Comparison of ENCODE assay signal across 17 cellular contexts in the genomic region with DNA sequence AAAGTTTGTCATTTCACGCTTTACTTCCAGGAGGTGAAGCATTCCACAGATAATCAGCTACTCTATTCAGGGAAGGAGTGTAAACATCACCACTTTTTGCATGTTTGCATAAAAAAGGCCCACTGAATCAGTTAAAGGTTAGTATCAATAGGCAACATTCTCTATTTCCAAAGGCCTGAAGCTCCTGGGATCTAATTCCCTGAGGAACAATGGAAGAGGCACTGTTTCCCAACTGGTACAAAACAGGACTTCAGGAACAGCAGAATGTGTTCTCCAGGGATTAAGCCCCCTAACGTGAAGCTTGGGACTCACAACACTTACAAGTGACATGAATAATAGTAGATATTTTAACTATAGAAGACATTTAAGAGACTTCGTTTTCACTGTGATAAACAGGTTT. TPM values are rescaled to one million over a fixed set of nuclear protein-coding genes. Genes with fewer than 3 reads are reported as not detected.
DNase-seq lines count a peak whose midpoint lies in the region.
"Had no signal": no experiment of that assay in that cellular context is flagged by ENCODE, and none has a peak within 500 bp of the region (broad histone marks: within the 10 kb centered on the region; RNA-seq: fewer than 3 reads in every experiment).

No MANE protein-coding gene starts in this region.

- H3K36me3 ChIP-seq in HAP-1 (replicated peaks) (no peaks in the 10 kb centered on the region), MG63 (no peaks in the 10 kb centered on the region)
- H3K36me3 ChIP-seq: BLaER1 treated with 17β-estradiol and CSF1 and Interleukin-3, amounts not matched to agents 10 nM and 100 nM; heart left ventricle; thyroid gland had no signal

- DNase-seq in NCI-H526 (lab: John Stamatoyannopoulos, UW) (peak; percentile 15 to 19), NCI-H526 treated with DMSO at 0.1 percent for 48 hours (lab: John Stamatoyannopoulos, UW) (no peak), HAP-1 (ENCODE audit: low spot score in 2 of 2) (peak; percentile 76 to 99), iPS-NIHi7 (ENCODE audit: extremely low spot score) (peak; percentile 30), mucosa of gallbladder (ENCODE audit: low spot score) (no peak), GF-D8 (lab: John Stamatoyannopoulos, UW) (no peak), MG63 (no peak)
- no peak for DNase-seq in activated T-helper 1 cell treated with anti-CD3 and anti-CD28 coated beads, Interleukin-12 subunit alpha, Interleukin-12 subunit beta, Interleukin-2, Interleukin-4 antibody, amounts not matched to agents 30 ng/mL and 10 ng/mL and 1 ng/mL, durations not matched to agents 14 hours and 24 hours and 36 hours (ENCODE audit: low spot score)
- DNase-seq: activated gamma-delta T cell, DMS 273 treated with DMSO at 0.1 percent for 48 hours, heart left ventricle, NCI-H1105 treated with DMSO at 0.1 percent for 48 hours, SW 1271, thyroid gland had no signal

- H3K36me3 Mint-ChIP-seq in activated T-helper 1 cell treated with anti-CD3 and anti-CD28 coated beads, Interleukin-12 subunit alpha, Interleukin-12 subunit beta, Interleukin-2, Interleukin-4 antibody, amounts not matched to agents 30 ng/mL and 10 ng/mL and 1 ng/mL, durations not matched to agents 14 hours and 24 hours and 36 hours (ENCODE audit: low read depth) = peaks cover 57% of the 10 kb centered on the region
- H3K36me3 Mint-ChIP-seq: mesothelial cell of epicardium had no signal

- H3K4me1 Mint-ChIP-seq in activated T-helper 1 cell treated with anti-CD3 and anti-CD28 coated beads, Interleukin-12 subunit alpha, Interleukin-12 subunit beta, Interleukin-2, Interleukin-4 antibody, amounts not matched to agents 30 ng/mL and 10 ng/mL and 1 ng/mL, durations not matched to agents 14 hours and 24 hours and 36 hours (ENCODE audit: low read depth) = peaks cover 85% of the 10 kb centered on the region

- no peak overlapping the region for H3K27ac Mint-ChIP-seq in activated T-helper 1 cell treated with anti-CD3 and anti-CD28 coated beads, Interleukin-12 subunit alpha, Interleukin-12 subunit beta, Interleukin-2, Interleukin-4 antibody, amounts not matched to agents 30 ng/mL and 10 ng/mL and 1 ng/mL, durations not matched to agents 14 hours and 24 hours and 36 hours
- H3K27ac Mint-ChIP-seq: mesothelial cell of epicardium had no signal

- H3K27me3 ChIP-seq in HAP-1 (ENCODE audit: low read depth) = no peaks in the 10 kb centered on the region
- H3K27me3 ChIP-seq in MG63 = no peaks in the 10 kb centered on the region
- H3K27me3 ChIP-seq: BLaER1 treated with 17β-estradiol and CSF1 and Interleukin-3, amounts not matched to agents 10 nM and 100 nM; heart left ventricle; thyroid gland had no signal

- no peak overlapping the region for H3K4me3 ChIP-seq in HAP-1
- H3K4me3 ChIP-seq in MG63 = no peak overlapping the region
- H3K4me3 ChIP-seq: BLaER1 treated with 17β-estradiol and CSF1 and Interleukin-3, amounts not matched to agents 10 nM and 100 nM; heart left ventricle; thyroid gland had no signal

- no peaks in the 10 kb centered on the region for H3K9me3 Mint-ChIP-seq in activated T-helper 1 cell treated with anti-CD3 and anti-CD28 coated beads, Interleukin-12 subunit alpha, Interleukin-12 subunit beta, Interleukin-2, Interleukin-4 antibody, amounts not matched to agents 30 ng/mL and 10 ng/mL and 1 ng/mL, durations not matched to agents 14 hours and 24 hours and 36 hours
- H3K9me3 Mint-ChIP-seq: mesothelial cell of epicardium had no signal

- H3K4me3 Mint-ChIP-seq in activated T-helper 1 cell treated with anti-CD3 and anti-CD28 coated beads, Interleukin-12 subunit alpha, Interleukin-12 subunit beta, Interleukin-2, Interleukin-4 antibody, amounts not matched to agents 30 ng/mL and 10 ng/mL and 1 ng/mL, durations not matched to agents 14 hours and 24 hours and 36 hours = peak overlapping the region; percentile 93
- H3K4me3 Mint-ChIP-seq: mesothelial cell of epicardium had no signal

- intact Hi-C loops in activated T-helper 1 cell treated with anti-CD3 and anti-CD28 coated beads, Interleukin-12 subunit alpha, Interleukin-12 subunit beta, Interleukin-2, Interleukin-4 antibody, amounts not matched to agents 30 ng/mL and 10 ng/mL and 1 ng/mL, durations not matched to agents 14 hours and 24 hours and 36 hours (cut with micrococcal nuclease) = loop anchor here (10.0 kb wide), 3 partner anchors 412 to 632 kb away; no protein-coding TSS in a partner anchor

- in situ Hi-C loops in HAP-1 (cut with MboI; ENCODE audit: low sequenced_read_pairs) = loop anchor here (10.0 to 25.0 kb wide), 2 partner anchors 390 to 638 kb away; no protein-coding TSS in a partner anchor

- H3K4me1 ChIP-seq in HAP-1 = peaks cover 58% of the 10 kb centered on the region

- no peaks in the 10 kb centered on the region for H3K27me3 Mint-ChIP-seq in activated T-helper 1 cell treated with anti-CD3 and anti-CD28 coated beads, Interleukin-12 subunit alpha, Interleukin-12 subunit beta, Interleukin-2, Interleukin-4 antibody, amounts not matched to agents 30 ng/mL and 10 ng/mL and 1 ng/mL, durations not matched to agents 14 hours and 24 hours and 36 hours (ENCODE audit: insufficient read depth)

- H3K9me3 ChIP-seq in HAP-1 (no peaks in the 10 kb centered on the region), MG63 (no peaks in the 10 kb centered on the region)
- H3K9me3 ChIP-seq: BLaER1 treated with 17β-estradiol and CSF1 and Interleukin-3, amounts not matched to agents 10 nM and 100 nM; heart left ventricle; thyroid gland had no signal

RNA-seq across cellular contexts. Expression of a gene that starts 6.1 kb away (rescaled TPM):
- total RNA-seq in activated T-helper 1 cell treated with anti-CD3 and anti-CD28 coated beads, Interleukin-12 subunit alpha, Interleukin-12 subunit beta, Interleukin-2, Interleukin-4 antibody, amounts not matched to agents 30 ng/mL and 10 ng/mL and 1 ng/mL, durations not matched to agents 14 hours and 24 hours and 36 hours = 57.3 and 61.5 TPM in 2 replicates
- 0.81 TPM for total RNA-seq in mucosa of gallbladder
- total RNA-seq in MG63 (2014; rRNA removed; shearing (Covaris generic); ENCODE audit: low replicate concordance) = not detected in 2 replicates
- total RNA-seq: A172 had no signal

Comparison
In these comparisons a context has a peak if more than half of its experiments do, and no peak if none do; other contexts are left out.
1. DNase-seq: peak in NCI-H526 (2 of 2), HAP-1 (2 of 2) and iPS-NIHi7 (single experiment); none in NCI-H526 treated with DMSO at 0.1 percent for 48 hours (single experiment), activated T-helper 1 cell treated with anti-CD3 and anti-CD28 coated beads, Interleukin-12 subunit alpha, Interleukin-12 subunit beta, Interleukin-2, Interleukin-4 antibody, amounts not matched to agents 30 ng/mL and 10 ng/mL and 1 ng/mL, durations not matched to agents 14 hours and 24 hours and 36 hours (single experiment), mucosa of gallbladder (single experiment), GF-D8 (single experiment) and MG63 (single experiment).
2. RNA of a gene that starts 6.1 kb away (total RNA-seq): 57.3 to 61.5 TPM in activated T-helper 1 cell treated with anti-CD3 and anti-CD28 coated beads, Interleukin-12 subunit alpha, Interleukin-12 subunit beta, Interleukin-2, Interleukin-4 antibody, amounts not matched to agents 30 ng/mL and 10 ng/mL and 1 ng/mL, durations not matched to agents 14 hours and 24 hours and 36 hours; 0.81 TPM in mucosa of gallbladder (single experiment) and not detected in MG63; every median in the first group is over 10 times any median in the second.